Comparison of ENCODE assay signal across 1 cellular context in genomic region chr11:75820636-75821035, GRCh38.
A peak's percentile ranks its signal among the peaks of the same experiment; 100 is the strongest.
TF ChIP-seq lines count a peak whose summit lies in the region.

No MANE protein-coding gene starts in this region.

TF ChIP-seq in IMR-90, 13 proteins besides CTCF, POLR2A, EP300 and RAD21:
- TF ChIP-seq USF2 (IDR thresholded peaks at IDR 0.05; ENCODE audit: low read depth, low read length) (no peak), CHD1 (IDR thresholded peaks at IDR 0.05; ENCODE audit: low read depth, low read length) (no peak), CEBPB (IDR thresholded peaks at IDR 0.05; ENCODE audit: low read depth, low read length) (peak; percentile 66), MXI1 (IDR thresholded peaks at IDR 0.05; ENCODE audit: borderline replicate concordance, low read depth, low read length) (no peak), BHLHE40 (IDR thresholded peaks at IDR 0.05; ENCODE audit: low read depth, low read length) (no peak)
